Comparison of ENCODE assay signal across 16 cellular contexts in genomic region chr13:75372923-75373841, GRCh38.
DNase-seq lines count a peak whose midpoint lies in the region; ATAC-seq, FAIRE-seq and TF ChIP-seq lines count a peak whose summit lies in the region.
"Had no signal": no experiment of that assay in that cellular context is flagged by ENCODE, and none has a peak within 500 bp of the region (broad histone marks: within the 10 kb centered on the region; RNA-seq: fewer than 3 reads in every experiment).

No MANE protein-coding gene starts in this region.

- H3K4me3 Mint-ChIP-seq in activated CD8-positive, alpha-beta memory T cell treated with anti-CD3 and anti-CD28 coated beads, Interleukin-2, amount 10 ng/mL, durations not matched to agents 7 days and 5 days: no peak overlapping the region
- H3K4me3 Mint-ChIP-seq: activated naive CD8-positive, alpha-beta T cell treated with anti-CD3 and anti-CD28 coated beads for 36 hours; CD4-positive, alpha-beta T cell; stimulated activated naive B cell treated with anti-CD40 and anti-IgM and Interleukin-4, amounts not matched to agents 10 μg/mL and 1 μg/mL and 100 μg/mL, for 72 hours had no signal

- H3K27me3 ChIP-seq in body of pancreas (no peaks in the 10 kb centered on the region), liver (ENCODE audit: control insufficient read depth in 4 of 4, insufficient read depth in 4 of 4, low read length in 3 of 4) (no peaks in the 10 kb centered on the region), vagina (no peaks in the 10 kb centered on the region)
- H3K27me3 ChIP-seq: MG63 had no signal

- intact Hi-C loops in Right ventricle myocardium inferior (cut with DNase I): loop anchor here (2.0 kb wide), 2 partner anchors 32 to 176 kb away; partner anchors contain the start of gene UCHL3
- intact Hi-C loops in cardiac septum (cut with DNase I): loop anchor here (5.0 kb wide), 1 partner anchor 164 kb away; the partner anchor contains the start of gene COMMD6
- intact Hi-C loops in body of pancreas (cut with DNase I): loop anchor here (5.0 kb wide), 2 partner anchors 109 to 169 kb away; partner anchors contain the start of gene TBC1D4
- intact Hi-C loops in vagina (cut with DNase I): loop anchor here (5.0 kb wide), 2 partner anchors 109 to 164 kb away; partner anchors contain the start of genes COMMD6 and TBC1D4

- H3K36me3 Mint-ChIP-seq in activated CD8-positive, alpha-beta memory T cell treated with anti-CD3 and anti-CD28 coated beads, Interleukin-2, amount 10 ng/mL, durations not matched to agents 7 days and 5 days: no peaks in the 10 kb centered on the region
- H3K36me3 Mint-ChIP-seq: activated naive CD8-positive, alpha-beta T cell treated with anti-CD3 and anti-CD28 coated beads for 36 hours; stimulated activated naive B cell treated with anti-CD40 and anti-IgM and Interleukin-4, amounts not matched to agents 10 μg/mL and 1 μg/mL and 100 μg/mL, for 72 hours had no signal

- no peak for TF ChIP-seq POLR2A in body of pancreas (IDR thresholded peaks at IDR 0.05)
- no peak for TF ChIP-seq POLR2A in vagina (IDR thresholded peaks at IDR 0.05)

- H3K27me3 Mint-ChIP-seq in activated CD8-positive, alpha-beta memory T cell treated with anti-CD3 and anti-CD28 coated beads, Interleukin-2, amount 10 ng/mL, durations not matched to agents 7 days and 5 days: peaks cover 3% of the 10 kb centered on the region
- H3K27me3 Mint-ChIP-seq: CD4-positive, alpha-beta T cell; stimulated activated naive B cell treated with anti-CD40 and anti-IgM and Interleukin-4, amounts not matched to agents 10 μg/mL and 1 μg/mL and 100 μg/mL, for 72 hours had no signal

- no peak for TF ChIP-seq RAD21 in liver (IDR thresholded peaks at IDR 0.05)

- peak overlapping the region in 1 of 4 donors; percentile 7 for H3K27ac ChIP-seq in body of pancreas
- no peak overlapping the region for H3K27ac ChIP-seq in liver (ENCODE audit: low read depth in 1 of 2, low read length in 2 of 2)
- peak overlapping the region; percentile 9 for H3K27ac ChIP-seq in vagina

- H3K36me3 ChIP-seq in body of pancreas (replicated peaks in 1 of 2; ENCODE audit: insufficient read depth in 1 of 2, low read depth in 2 of 2): no peaks in the 10 kb centered on the region
- H3K36me3 ChIP-seq in liver (ENCODE audit: control insufficient read depth in 4 of 4, insufficient read depth in 3 of 4, low read depth in 1 of 4, low read length in 3 of 4): no peaks in the 10 kb centered on the region
- no peaks in the 10 kb centered on the region for H3K36me3 ChIP-seq in vagina
- H3K36me3 ChIP-seq: MG63 had no signal

- H3K27ac Mint-ChIP-seq in activated CD8-positive, alpha-beta memory T cell treated with anti-CD3 and anti-CD28 coated beads, Interleukin-2, amount 10 ng/mL, durations not matched to agents 7 days and 5 days: no peak overlapping the region
- H3K27ac Mint-ChIP-seq: activated naive CD8-positive, alpha-beta T cell treated with anti-CD3 and anti-CD28 coated beads for 36 hours; CD4-positive, alpha-beta T cell; stimulated activated naive B cell treated with anti-CD40 and anti-IgM and Interleukin-4, amounts not matched to agents 10 μg/mL and 1 μg/mL and 100 μg/mL, for 72 hours had no signal

- H3K4me3 ChIP-seq in body of pancreas: no peak overlapping the region
- no peak overlapping the region for H3K4me3 ChIP-seq in liver (ENCODE audit: low read depth in 1 of 3, low read length in 3 of 3)
- no peak overlapping the region for H3K4me3 ChIP-seq in vagina
- H3K4me3 ChIP-seq: MG63 had no signal

- H3K4me1 Mint-ChIP-seq in activated CD8-positive, alpha-beta memory T cell treated with anti-CD3 and anti-CD28 coated beads, Interleukin-2, amount 10 ng/mL, durations not matched to agents 7 days and 5 days: no peaks in the 10 kb centered on the region
- H3K4me1 Mint-ChIP-seq: stimulated activated naive B cell treated with anti-CD40 and anti-IgM and Interleukin-4, amounts not matched to agents 10 μg/mL and 1 μg/mL and 100 μg/mL, for 72 hours had no signal

- DNase-seq in Right ventricle myocardium inferior (ENCODE audit: missing footprints) (peak; percentile 67), cardiac septum (ENCODE audit: low spot score) (no peak), body of pancreas (no peak), vagina (ENCODE audit: extremely low spot score in 2 of 2) (no peak), RCC 7860 (ENCODE audit: low spot score) (no peak)
- no peak for DNase-seq in NK-92 treated with Interleukin-12 subunit alpha and Interleukin-12 subunit beta, amount 100 ng/mL, for 24 hours (lab: John Stamatoyannopoulos, UW)
- DNase-seq in activated CD8-positive, alpha-beta memory T cell treated with anti-CD3 and anti-CD28 coated beads, Interleukin-2, amount 10 ng/mL, durations not matched to agents 7 days and 5 days: no peak
- DNase-seq: activated naive CD8-positive, alpha-beta T cell treated with anti-CD3 and anti-CD28 coated beads for 36 hours; activated T-cell treated with anti-CD3 and anti-CD28 coated beads, Interleukin-2, amount 50 U/mL, for 48 hours; CD4-positive, alpha-beta T cell; MG63; stimulated activated naive B cell treated with anti-CD40 and anti-IgM and Interleukin-4, amounts not matched to agents 10 μg/mL and 1 μg/mL and 100 μg/mL, for 72 hours; T1000 had no signal

- no peaks in the 10 kb centered on the region for H3K9me3 ChIP-seq in body of pancreas
- H3K9me3 ChIP-seq in liver (ENCODE audit: control insufficient read depth in 4 of 4, low read length in 3 of 4): no peaks in the 10 kb centered on the region
- no peaks in the 10 kb centered on the region for H3K9me3 ChIP-seq in vagina
- H3K9me3 ChIP-seq: MG63 had no signal

- no peak for TF ChIP-seq CTCF in body of pancreas (IDR thresholded peaks at IDR 0.05)
- no peak for TF ChIP-seq CTCF in liver (IDR thresholded peaks at IDR 0.05; ENCODE audit: low read depth, low read length, missing input control)
- TF ChIP-seq CTCF in vagina (IDR thresholded peaks at IDR 0.05): no peak

- CTCF ChIA-PET in activated CD8-positive, alpha-beta memory T cell treated with anti-CD3 and anti-CD28 coated beads, Interleukin-2, amount 10 ng/mL, durations not matched to agents 7 days and 5 days (lab: Charles Lee): interaction anchor here (0.8 to 3.4 kb wide), 10 partner anchors 9 to 177 kb away, joined by 3 to 10 read pairs (median 6); partner anchors contain the start of genes COMMD6, TBC1D4 and UCHL3

- ATAC-seq in Right ventricle myocardium inferior (peak; percentile 29), body of pancreas (peak; percentile 30)
- no peak for ATAC-seq in activated CD8-positive, alpha-beta memory T cell treated with anti-CD3 and anti-CD28 coated beads, Interleukin-2, amount 10 ng/mL, durations not matched to agents 7 days and 5 days

- no peak for FAIRE-seq in RCC 7860 (lab: Jason Lieb, UNC)
- FAIRE-seq: H1, small intestine had no signal

- no peaks in the 10 kb centered on the region for H3K9me3 Mint-ChIP-seq in activated CD8-positive, alpha-beta memory T cell treated with anti-CD3 and anti-CD28 coated beads, Interleukin-2, amount 10 ng/mL, durations not matched to agents 7 days and 5 days (ENCODE audit: low read depth)
- H3K9me3 Mint-ChIP-seq: activated naive CD8-positive, alpha-beta T cell treated with anti-CD3 and anti-CD28 coated beads for 36 hours; CD4-positive, alpha-beta T cell; stimulated activated naive B cell treated with anti-CD40 and anti-IgM and Interleukin-4, amounts not matched to agents 10 μg/mL and 1 μg/mL and 100 μg/mL, for 72 hours had no signal

- H3K4me1 ChIP-seq in body of pancreas (no peaks in the 10 kb centered on the region), liver (ENCODE audit: control insufficient read depth in 4 of 4, insufficient read depth in 4 of 4, low read length in 3 of 4) (peaks cover 2 to 9% (median 4%) of the 10 kb centered on the region in 4 donors), vagina (peaks cover 7% of the 10 kb centered on the region)

- WGBS in body of pancreas, 2 donors: 58 to 63% methylated on average over 13 of the region's 13 CpGs
- 69% methylated on average over 13 of the region's 13 CpGs for WGBS in liver

- H3K9ac ChIP-seq in liver (ENCODE audit: low read depth in 1 of 2, low read length in 2 of 2): peak overlapping the region in 1 of 2 donors; percentile 30

TF ChIP-seq in liver, 16 proteins besides CTCF, POLR2A, EP300 and RAD21:
- no peak for TF ChIP-seq RXRA (IDR thresholded peaks at IDR 0.05)
- peak; percentile 66 for TF ChIP-seq NR2F2 (IDR thresholded peaks at IDR 0.05)
